In genomic region chrX:24513416-24513815, GRCh38 we compare ENCODE assay signal across 10 cellular contexts. TPM values are rescaled to one million over a fixed set of nuclear protein-coding genes. Genes with fewer than 3 reads are reported as not detected.
DNase-seq lines count a peak whose midpoint lies in the region; ATAC-seq, FAIRE-seq and TF ChIP-seq lines count a peak whose summit lies in the region.
"Had no signal": no experiment of that assay in that cellular context is flagged by ENCODE, and none has a peak within 500 bp of the region (broad histone marks: within the 10 kb centered on the region; RNA-seq: fewer than 3 reads in every experiment).

No MANE protein-coding gene starts in this region.

- DNase-seq in astrocyte (ENCODE audit: low read depth) (no peak), Peyer's patch (no peak), SKM-1 (lab: John Stamatoyannopoulos, UW; ENCODE audit: unreplicated experiment) (no peak), NCI-H2107 treated with DMSO at 0.1 percent for 48 hours (lab: John Stamatoyannopoulos, UW; ENCODE audit: unreplicated experiment) (no peak)
- DNase-seq: kidney, NCI-H2107, stomach had no signal

- H3K4me1 ChIP-seq in astrocyte (ENCODE audit: insufficient read depth, low read length) (no peaks in the 10 kb centered on the region), Peyer's patch (no peaks in the 10 kb centered on the region)
- H3K4me1 ChIP-seq: stomach had no signal

- H3K27me3 Mint-ChIP-seq in astrocyte (ENCODE audit: low read depth, unreplicated experiment), result no peaks in the 10 kb centered on the region

- no peak for TF ChIP-seq POLR2A in Peyer's patch (IDR thresholded peaks at IDR 0.05)

- no peaks in the 10 kb centered on the region for H3K79me2 ChIP-seq in astrocyte (ENCODE audit: insufficient read depth, low read length)

- no peak overlapping the region for H3K27ac ChIP-seq in astrocyte (ENCODE audit: low read depth, low read length)
- H3K27ac ChIP-seq in Peyer's patch, result no peak overlapping the region
- H3K27ac ChIP-seq: stomach had no signal

- H3K4me3 ChIP-seq in astrocyte (ENCODE audit: insufficient read depth, low read depth, low read length) (no peak overlapping the region), Peyer's patch (no peak overlapping the region)
- H3K4me3 ChIP-seq: stomach had no signal

- H3K9me3 Mint-ChIP-seq in astrocyte (ENCODE audit: unreplicated experiment), result no peaks in the 10 kb centered on the region

- H3K4me1 Mint-ChIP-seq in astrocyte (ENCODE audit: low read depth, unreplicated experiment), result no peaks in the 10 kb centered on the region

- H2AFZ ChIP-seq in astrocyte (ENCODE audit: low read depth, low read length), result no peak overlapping the region

- peak; percentile 26 for FAIRE-seq in astrocyte (lab: Jason Lieb, UNC)
- FAIRE-seq: kidney had no signal

- H3K36me3 ChIP-seq in astrocyte (ENCODE audit: insufficient read depth, low read length) (no peaks in the 10 kb centered on the region), Peyer's patch (peaks cover 0 to 5% (median 0%) of the 10 kb centered on the region in 3 donors)

- H3K4me3 Mint-ChIP-seq in astrocyte (ENCODE audit: unreplicated experiment), result no peak overlapping the region

- no peak for TF ChIP-seq CTCF in astrocyte (IDR thresholded peaks at IDR 0.05; ENCODE audit: insufficient read depth, low read depth, low read length)
- no peak for TF ChIP-seq CTCF in Peyer's patch (IDR thresholded peaks at IDR 0.05)

- H4K20me1 ChIP-seq in astrocyte (ENCODE audit: insufficient read depth, low read length), result no peaks in the 10 kb centered on the region

- no peaks in the 10 kb centered on the region for H3K36me3 Mint-ChIP-seq in astrocyte (ENCODE audit: low read depth, unreplicated experiment)

- no peaks in the 10 kb centered on the region for H3K27me3 ChIP-seq in astrocyte (ENCODE audit: insufficient read depth, low read length)
- no peaks in the 10 kb centered on the region for H3K27me3 ChIP-seq in Peyer's patch
- H3K27me3 ChIP-seq: stomach had no signal

- H3K27ac Mint-ChIP-seq in astrocyte (ENCODE audit: unreplicated experiment), result no peak overlapping the region

- no peak overlapping the region for H3K9ac ChIP-seq in astrocyte (ENCODE audit: low read length)

- ATAC-seq in GM18870 (IDR thresholded peaks at IDR 0.05; ENCODE audit: unreplicated experiment) (peak; percentile 98), GM21390 (IDR thresholded peaks at IDR 0.05; ENCODE audit: unreplicated experiment) (peak; percentile 96), HG03103 (IDR thresholded peaks at IDR 0.05; ENCODE audit: low read depth, unreplicated experiment) (peak; percentile 97)

- H3K9me3 ChIP-seq in astrocyte (ENCODE audit: insufficient read depth, low read depth, low read length) (no peaks in the 10 kb centered on the region), Peyer's patch (no peaks in the 10 kb centered on the region)
- H3K9me3 ChIP-seq: stomach had no signal

- H3K4me2 ChIP-seq in astrocyte (ENCODE audit: low read length), result no peak overlapping the region

RNA-seq across cellular contexts. Expression of gene PDK3, which starts 48.3 kb away (rescaled TPM):
- total RNA-seq in astrocyte (4.6 and 6.6 TPM in 2 replicates), Peyer's patch (10 to 100 TPM; 26.4 to 56.0 (median 32.5) TPM)
